ENCODE assay signal across 8 cellular contexts in genomic region chr1:47755368-47755990, GRCh38.
DNase-seq lines count a peak whose midpoint lies in the region; ATAC-seq and TF ChIP-seq lines count a peak whose summit lies in the region.

No MANE protein-coding gene starts in this region.

- H3K4ac ChIP-seq in mesenchymal stem cell (ENCODE audit: low read depth in 1 of 2, low read length in 2 of 2), result no peak overlapping the region

- CTCF ChIA-PET in activated CD4-positive, alpha-beta T cell treated with anti-CD3 and anti-CD28 coated beads, Interleukin-2, amount 10 ng/mL, durations not matched to agents 7 days and 5 days (lab: Charles Lee), result interaction anchor here (1.2 kb wide), 1 partner anchor 11 kb away, joined by 4 read pairs; no protein-coding TSS in a partner anchor

- H3K27me3 ChIP-seq in mesenchymal stem cell (ENCODE audit: control insufficient read depth in 1 of 2, insufficient read depth in 1 of 2, low read length in 2 of 2), result peaks cover 3 to 52% of the 10 kb centered on the region in 2 experiments

- no peak overlapping the region for H3K4me2 ChIP-seq in mesenchymal stem cell (ENCODE audit: low read length, poor library complexity, severe bottlenecking)

- H3K4me3 ChIP-seq in epithelial cell of esophagus (ENCODE audit: low read length) (no peak overlapping the region), mesenchymal stem cell (ENCODE audit: insufficient read depth in 1 of 2, low read depth in 1 of 2, low read length in 2 of 2) (no peak overlapping the region)

- no peaks in the 10 kb centered on the region for H3K79me1 ChIP-seq in mesenchymal stem cell (replicated peaks; ENCODE audit: low read length, poor library complexity, severe bottlenecking)

- H2BK12ac ChIP-seq in mesenchymal stem cell (ENCODE audit: low read length in 2 of 2), result no peak overlapping the region

- no peaks in the 10 kb centered on the region for H3K36me3 ChIP-seq in mesenchymal stem cell (ENCODE audit: control insufficient read depth in 1 of 2, insufficient read depth in 2 of 2, low read depth in 1 of 2, low read length in 2 of 2)

- H3K23ac ChIP-seq in mesenchymal stem cell (ENCODE audit: low read length in 2 of 2), result no peak overlapping the region

- H3K27me3 Mint-ChIP-seq in activated CD4-positive, alpha-beta T cell treated with anti-CD3 and anti-CD28 coated beads, Interleukin-2, amount 10 ng/mL, durations not matched to agents 7 days and 5 days, result no peaks in the 10 kb centered on the region

- no peak overlapping the region for H2AFZ ChIP-seq in mesenchymal stem cell (ENCODE audit: low read depth, low read length)

- H3K4me1 Mint-ChIP-seq in activated CD4-positive, alpha-beta T cell treated with anti-CD3 and anti-CD28 coated beads, Interleukin-2, amount 10 ng/mL, durations not matched to agents 7 days and 5 days, result no peaks in the 10 kb centered on the region

- no peak overlapping the region for H4K8ac ChIP-seq in mesenchymal stem cell (ENCODE audit: low read length)

- H3K9me3 Mint-ChIP-seq in activated CD4-positive, alpha-beta T cell treated with anti-CD3 and anti-CD28 coated beads, Interleukin-2, amount 10 ng/mL, durations not matched to agents 7 days and 5 days, result no peaks in the 10 kb centered on the region

- no peaks in the 10 kb centered on the region for H3K36me3 Mint-ChIP-seq in activated CD4-positive, alpha-beta T cell treated with anti-CD3 and anti-CD28 coated beads, Interleukin-2, amount 10 ng/mL, durations not matched to agents 7 days and 5 days (ENCODE audit: low read depth)

- no peak overlapping the region for H3K14ac ChIP-seq in mesenchymal stem cell (ENCODE audit: low read length in 2 of 2)

- DNase-seq in NCI-H82 (lab: John Stamatoyannopoulos, UW), result peak; percentile 56
- DNase-seq in NCI-H82 treated with DMSO at 0.1 percent for 48 hours (lab: John Stamatoyannopoulos, UW; ENCODE audit: unreplicated experiment), result no peak
- peak; percentile 55 for DNase-seq in activated CD4-positive, alpha-beta T cell treated with anti-CD3 and anti-CD28 coated beads, Interleukin-2, amount 10 ng/mL, durations not matched to agents 7 days and 5 days
- peak; percentile 8 for DNase-seq in epithelial cell of esophagus (ENCODE audit: low read depth)
- DNase-seq in stimulated activated CD4-positive, alpha-beta T cell treated with anti-CD3 and anti-CD28 coated beads, Interleukin-12 subunit alpha, Interleukin-12 subunit beta, amount 100 ng/mL, for 24 hours (ENCODE audit: low read depth in 2 of 2), result peak; percentile 5 to 60
- DNase-seq in mesenchymal stem cell, result no peak
- no peak for DNase-seq in 8988T

- no peaks in the 10 kb centered on the region for H3K4me1 ChIP-seq in mesenchymal stem cell (ENCODE audit: control insufficient read depth, insufficient read depth, low read depth, low read length)

- no peak overlapping the region for H3K9ac ChIP-seq in mesenchymal stem cell (ENCODE audit: low read length)

- H3K27ac Mint-ChIP-seq in activated CD4-positive, alpha-beta T cell treated with anti-CD3 and anti-CD28 coated beads, Interleukin-2, amount 10 ng/mL, durations not matched to agents 7 days and 5 days, result no peak overlapping the region

- H3K4me3 Mint-ChIP-seq in activated CD4-positive, alpha-beta T cell treated with anti-CD3 and anti-CD28 coated beads, Interleukin-2, amount 10 ng/mL, durations not matched to agents 7 days and 5 days, result no peak overlapping the region

- no peak overlapping the region for H2BK120ac ChIP-seq in mesenchymal stem cell (ENCODE audit: low read depth, low read length)

- POLR2A ChIA-PET in activated CD4-positive, alpha-beta T cell treated with anti-CD3 and anti-CD28 coated beads, Interleukin-2, amount 10 ng/mL, durations not matched to agents 7 days and 5 days (lab: Charles Lee), result no interaction called here

- no peak overlapping the region for H3K18ac ChIP-seq in mesenchymal stem cell (ENCODE audit: low read depth in 1 of 2, low read length in 2 of 2)

- H4K91ac ChIP-seq in mesenchymal stem cell (ENCODE audit: low read length), result no peak overlapping the region

- no peak overlapping the region for H2AK5ac ChIP-seq in mesenchymal stem cell (ENCODE audit: low read length, severe bottlenecking)

- H3K27ac ChIP-seq in mesenchymal stem cell (ENCODE audit: low read length, poor library complexity, severe bottlenecking), result no peak overlapping the region

- H2BK15ac ChIP-seq in mesenchymal stem cell (ENCODE audit: low read depth, poor library complexity, severe bottlenecking), result no peak overlapping the region

- TF ChIP-seq CTCF in epithelial cell of esophagus (IDR thresholded peaks at IDR 0.05; ENCODE audit: insufficient read depth, low read depth, low read length, missing control alignments), result peak; percentile 40

- no peak overlapping the region for H2BK5ac ChIP-seq in mesenchymal stem cell (ENCODE audit: low read depth, low read length, poor library complexity, severe bottlenecking)

- no peaks in the 10 kb centered on the region for H3K9me3 ChIP-seq in mesenchymal stem cell (ENCODE audit: control insufficient read depth, low read length)

- ATAC-seq in HG03442 (IDR thresholded peaks at IDR 0.05; ENCODE audit: unreplicated experiment), result peak; percentile 61

- WGBS in mesenchymal stem cell, result 71% methylated on average over 6 of the region's 7 CpGs

Comparison
In these comparisons a context has a peak if more than half of its experiments do, and no peak if none do; other contexts are left out.
1. DNase-seq: peak in NCI-H82 (single experiment), activated CD4-positive, alpha-beta T cell treated with anti-CD3 and anti-CD28 coated beads, Interleukin-2, amount 10 ng/mL, durations not matched to agents 7 days and 5 days (single experiment), epithelial cell of esophagus (single experiment) and stimulated activated CD4-positive, alpha-beta T cell treated with anti-CD3 and anti-CD28 coated beads, Interleukin-12 subunit alpha, Interleukin-12 subunit beta, amount 100 ng/mL, for 24 hours (2 of 2); none in NCI-H82 treated with DMSO at 0.1 percent for 48 hours (single experiment), mesenchymal stem cell (single experiment) and 8988T (single experiment).